15 cellular contexts compared by ENCODE assay signal in genomic region chr3:34285465-34286188, GRCh38.
"Had no signal": no experiment of that assay in that cellular context is flagged by ENCODE, and none has a peak within 500 bp of the region (broad histone marks: within the 10 kb centered on the region; RNA-seq: fewer than 3 reads in every experiment).

No MANE protein-coding gene starts in this region.

- H3K36me3 ChIP-seq: pancreas, thoracic aorta had no signal

- DNase-seq: activated CD4-positive, alpha-beta T cell treated with anti-CD3 and anti-CD28 coated beads, Interleukin-2, amount 50 U/mL, for 4 hours; activated CD4-positive, CD25-positive, alpha-beta regulatory T cell treated with anti-CD3 and anti-CD28 coated beads, Interleukin-2, amount 50 U/mL, for 72 hours; activated CD8-positive, alpha-beta memory T cell treated with anti-CD3 and anti-CD28 coated beads, Interleukin-2, amount 10 ng/mL, durations not matched to agents 7 days and 5 days; activated effector memory CD4-positive, alpha-beta T cell treated with Interleukin-2 at 50 U/mL for 16 hours; activated T-cell treated with anti-CD3 and anti-CD28 coated beads, Interleukin-2, amount 50 U/mL, for 24 hours; cerebellar nuclear complex; immature natural killer cell; pancreas; stimulated activated CD4-positive, alpha-beta T cell treated with anti-CD3 and anti-CD28 coated beads, Interleukin-15, amount 100 ng/mL, for 24 hours; stimulated activated CD4-positive, alpha-beta T cell treated with anti-CD3 and anti-CD28 coated beads, Interleukin-4, amount 100 ng/mL, for 4 hours; stimulated activated naive CD8-positive, alpha-beta T cell treated with anti-CD3 and anti-CD28 coated beads, Interleukin-15, amount 100 ng/mL, for 72 hours had no signal

- H3K4me3 ChIP-seq: pancreas, thoracic aorta had no signal

- H3K9me3 ChIP-seq: pancreas, thoracic aorta had no signal

- H3K4me3 Mint-ChIP-seq: activated CD8-positive, alpha-beta memory T cell treated with anti-CD3 and anti-CD28 coated beads, Interleukin-2, amount 10 ng/mL, durations not matched to agents 7 days and 5 days; activated naive CD4-positive, alpha-beta T cell treated with anti-CD3 and anti-CD28 coated beads, Interleukin-2, amount 50 U/mL, for 24 hours; activated T-cell treated with anti-CD3 and anti-CD28 coated beads, Interleukin-2, amount 50 U/mL, for 24 hours; dendritic cell treated with granulocyte-macrophage colony-stimulating factor and Interleukin-4, amounts not matched to agents 40 ng/mL and 50 ng/mL, for 4 days; immature natural killer cell; nephron; stimulated activated naive CD8-positive, alpha-beta T cell treated with anti-CD3 and anti-CD28 coated beads, Interleukin-15, amount 100 ng/mL, for 72 hours had no signal

- H3K36me3 Mint-ChIP-seq: activated CD8-positive, alpha-beta memory T cell treated with anti-CD3 and anti-CD28 coated beads, Interleukin-2, amount 10 ng/mL, durations not matched to agents 7 days and 5 days; activated naive CD4-positive, alpha-beta T cell treated with anti-CD3 and anti-CD28 coated beads, Interleukin-2, amount 50 U/mL, for 24 hours; immature natural killer cell had no signal

- H3K27ac ChIP-seq: pancreas, thoracic aorta had no signal

- H3K27ac Mint-ChIP-seq: activated CD8-positive, alpha-beta memory T cell treated with anti-CD3 and anti-CD28 coated beads, Interleukin-2, amount 10 ng/mL, durations not matched to agents 7 days and 5 days; activated naive CD4-positive, alpha-beta T cell treated with anti-CD3 and anti-CD28 coated beads, Interleukin-2, amount 50 U/mL, for 24 hours; activated T-cell treated with anti-CD3 and anti-CD28 coated beads, Interleukin-2, amount 50 U/mL, for 24 hours; dendritic cell treated with granulocyte-macrophage colony-stimulating factor and Interleukin-4, amounts not matched to agents 40 ng/mL and 50 ng/mL, for 4 days; immature natural killer cell; nephron; stimulated activated naive CD8-positive, alpha-beta T cell treated with anti-CD3 and anti-CD28 coated beads, Interleukin-15, amount 100 ng/mL, for 72 hours had no signal

- H3K4me1 Mint-ChIP-seq: activated CD8-positive, alpha-beta memory T cell treated with anti-CD3 and anti-CD28 coated beads, Interleukin-2, amount 10 ng/mL, durations not matched to agents 7 days and 5 days; activated naive CD4-positive, alpha-beta T cell treated with anti-CD3 and anti-CD28 coated beads, Interleukin-2, amount 50 U/mL, for 24 hours; immature natural killer cell; nephron; stimulated activated naive CD8-positive, alpha-beta T cell treated with anti-CD3 and anti-CD28 coated beads, Interleukin-15, amount 100 ng/mL, for 72 hours had no signal

- H3K9me3 Mint-ChIP-seq: activated naive CD4-positive, alpha-beta T cell treated with anti-CD3 and anti-CD28 coated beads, Interleukin-2, amount 50 U/mL, for 24 hours; dendritic cell treated with granulocyte-macrophage colony-stimulating factor and Interleukin-4, amounts not matched to agents 40 ng/mL and 50 ng/mL, for 4 days; immature natural killer cell; nephron had no signal

- H3K27me3 Mint-ChIP-seq: activated CD8-positive, alpha-beta memory T cell treated with anti-CD3 and anti-CD28 coated beads, Interleukin-2, amount 10 ng/mL, durations not matched to agents 7 days and 5 days; activated T-cell treated with anti-CD3 and anti-CD28 coated beads, Interleukin-2, amount 50 U/mL, for 24 hours; dendritic cell treated with granulocyte-macrophage colony-stimulating factor and Interleukin-4, amounts not matched to agents 40 ng/mL and 50 ng/mL, for 4 days; stimulated activated naive CD8-positive, alpha-beta T cell treated with anti-CD3 and anti-CD28 coated beads, Interleukin-15, amount 100 ng/mL, for 72 hours had no signal

- H3K4me1 ChIP-seq: pancreas had no signal

- H3K27me3 ChIP-seq: pancreas had no signal
